1 cellular context compared by ENCODE assay signal in the genomic region with DNA sequence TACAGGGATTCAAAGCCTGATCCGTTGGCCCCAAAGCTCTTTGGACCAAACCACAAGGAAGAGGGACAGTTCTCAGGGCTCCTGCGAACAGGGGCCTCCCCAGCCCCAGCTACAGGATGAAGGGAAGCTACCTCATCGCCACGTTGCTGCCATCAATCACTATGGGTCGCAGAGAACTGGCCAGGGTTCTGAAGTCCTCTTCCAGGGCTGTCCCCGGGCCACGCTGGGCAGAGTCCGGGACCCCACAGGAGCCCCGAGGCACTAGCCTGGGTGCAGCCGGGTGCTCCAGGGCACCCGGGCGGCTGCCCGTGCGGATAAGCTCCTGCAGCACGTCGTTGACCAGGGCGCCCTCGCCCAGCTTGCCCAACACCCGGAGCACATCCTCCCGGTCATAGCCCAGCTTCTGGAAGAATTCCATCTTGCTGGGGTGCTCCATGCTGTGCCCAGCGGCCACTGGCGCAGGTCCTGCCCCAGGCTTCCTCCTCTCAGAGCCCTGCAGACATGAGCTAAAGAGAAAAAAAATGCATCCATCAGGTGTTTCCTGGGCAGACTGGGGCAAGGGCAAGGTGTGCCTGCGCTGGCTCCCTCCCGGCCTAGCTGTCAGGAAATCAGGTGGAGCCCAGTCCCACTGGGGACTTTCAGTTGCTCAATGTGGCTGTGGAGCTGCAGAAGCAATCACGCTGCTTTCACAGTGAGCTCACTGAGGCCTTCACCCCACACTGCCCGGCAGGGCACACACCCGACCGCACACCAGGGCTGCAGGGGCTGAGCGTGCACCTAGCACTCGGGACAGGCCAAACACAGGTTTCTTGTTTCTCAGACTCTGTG.
TF ChIP-seq lines count a peak whose summit lies in the region.

No MANE protein-coding gene starts in this region.

TF ChIP-seq in GM12878, 131 proteins besides CTCF, POLR2A, EP300 and RAD21 (continued from another document):
- TF ChIP-seq, protein P1, sequence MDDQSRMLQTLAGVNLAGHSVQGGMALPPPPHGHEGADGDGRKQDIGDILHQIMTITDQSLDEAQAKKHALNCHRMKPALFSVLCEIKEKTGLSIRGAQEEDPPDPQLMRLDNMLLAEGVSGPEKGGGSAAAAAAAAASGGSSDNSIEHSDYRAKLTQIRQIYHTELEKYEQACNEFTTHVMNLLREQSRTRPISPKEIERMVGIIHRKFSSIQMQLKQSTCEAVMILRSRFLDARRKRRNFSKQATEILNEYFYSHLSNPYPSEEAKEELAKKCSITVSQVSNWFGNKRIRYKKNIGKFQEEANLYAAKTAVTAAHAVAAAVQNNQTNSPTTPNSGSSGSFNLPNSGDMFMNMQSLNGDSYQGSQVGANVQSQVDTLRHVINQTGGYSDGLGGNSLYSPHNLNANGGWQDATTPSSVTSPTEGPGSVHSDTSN (IDR thresholded peaks at IDR 0.05; ENCODE audit: insufficient replicate concordance, low read depth, low read length) = peak; percentile 67
- peak; percentile 64 for TF ChIP-seq RUNX3 (IDR thresholded peaks at IDR 0.05; ENCODE audit: low read length)
- no peak for TF ChIP-seq SMAD5 (IDR thresholded peaks at IDR 0.05; ENCODE audit: low read depth)
- no peak for TF ChIP-seq HDGF (IDR thresholded peaks at IDR 0.05)
- TF ChIP-seq IRF4 (IDR thresholded peaks at IDR 0.05; ENCODE audit: low read depth, low read length) = no peak
- TF ChIP-seq MXI1 (IDR thresholded peaks at IDR 0.05; ENCODE audit: low read depth, low read length) = peak; percentile 86
- TF ChIP-seq POLR2AphosphoS5 (IDR thresholded peaks at IDR 0.05; ENCODE audit: low read length) = no peak; the same call in 1 of the 2 replicates
- TF ChIP-seq, protein P2, sequence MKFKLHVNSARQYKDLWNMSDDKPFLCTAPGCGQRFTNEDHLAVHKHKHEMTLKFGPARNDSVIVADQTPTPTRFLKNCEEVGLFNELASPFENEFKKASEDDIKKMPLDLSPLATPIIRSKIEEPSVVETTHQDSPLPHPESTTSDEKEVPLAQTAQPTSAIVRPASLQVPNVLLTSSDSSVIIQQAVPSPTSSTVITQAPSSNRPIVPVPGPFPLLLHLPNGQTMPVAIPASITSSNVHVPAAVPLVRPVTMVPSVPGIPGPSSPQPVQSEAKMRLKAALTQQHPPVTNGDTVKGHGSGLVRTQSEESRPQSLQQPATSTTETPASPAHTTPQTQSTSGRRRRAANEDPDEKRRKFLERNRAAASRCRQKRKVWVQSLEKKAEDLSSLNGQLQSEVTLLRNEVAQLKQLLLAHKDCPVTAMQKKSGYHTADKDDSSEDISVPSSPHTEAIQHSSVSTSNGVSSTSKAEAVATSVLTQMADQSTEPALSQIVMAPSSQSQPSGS (IDR thresholded peaks at IDR 0.05; ENCODE audit: low read length) = no peak
- no peak for TF ChIP-seq PML (IDR thresholded peaks at IDR 0.05; ENCODE audit: low read length)
- no peak for TF ChIP-seq SP1 (IDR thresholded peaks at IDR 0.05; ENCODE audit: low read depth, low read length)
- no peak for TF ChIP-seq ZNF384 (IDR thresholded peaks at IDR 0.05; ENCODE audit: borderline replicate concordance, low read depth, low read length)
- TF ChIP-seq RB1 (IDR thresholded peaks at IDR 0.05; ENCODE audit: borderline replicate concordance) = no peak
- 0 out of 2 replicates have a peak, but pooled peaks have one; percentile 0 for TF ChIP-seq SIN3A (IDR thresholded peaks at IDR 0.05; ENCODE audit: low read depth, low read length)
- peak; percentile 31; the same call in 1 of the 2 replicates for TF ChIP-seq EED (IDR thresholded peaks at IDR 0.05; ENCODE audit: low read depth)
- TF ChIP-seq TCF3 (IDR thresholded peaks at IDR 0.05; ENCODE audit: borderline replicate concordance, insufficient read depth, low read depth, low read length) = no peak
- no peak for TF ChIP-seq LARP7 (IDR thresholded peaks at IDR 0.05)
- TF ChIP-seq ETV6 (conservative IDR thresholded peaks at IDR 0.05 in 1 of 2, IDR thresholded peaks at IDR 0.05 in 1 of 2; ENCODE audit: borderline replicate concordance in 1 of 2, low read depth in 1 of 2) = no peak
- no peak for TF ChIP-seq SREBF1 (IDR thresholded peaks at IDR 0.05; ENCODE audit: low read length)
- TF ChIP-seq CEBPB (IDR thresholded peaks at IDR 0.05; ENCODE audit: borderline replicate concordance in 1 of 2, low read depth in 2 of 2, low read length in 2 of 2) = no peak
- TF ChIP-seq, protein P3, sequence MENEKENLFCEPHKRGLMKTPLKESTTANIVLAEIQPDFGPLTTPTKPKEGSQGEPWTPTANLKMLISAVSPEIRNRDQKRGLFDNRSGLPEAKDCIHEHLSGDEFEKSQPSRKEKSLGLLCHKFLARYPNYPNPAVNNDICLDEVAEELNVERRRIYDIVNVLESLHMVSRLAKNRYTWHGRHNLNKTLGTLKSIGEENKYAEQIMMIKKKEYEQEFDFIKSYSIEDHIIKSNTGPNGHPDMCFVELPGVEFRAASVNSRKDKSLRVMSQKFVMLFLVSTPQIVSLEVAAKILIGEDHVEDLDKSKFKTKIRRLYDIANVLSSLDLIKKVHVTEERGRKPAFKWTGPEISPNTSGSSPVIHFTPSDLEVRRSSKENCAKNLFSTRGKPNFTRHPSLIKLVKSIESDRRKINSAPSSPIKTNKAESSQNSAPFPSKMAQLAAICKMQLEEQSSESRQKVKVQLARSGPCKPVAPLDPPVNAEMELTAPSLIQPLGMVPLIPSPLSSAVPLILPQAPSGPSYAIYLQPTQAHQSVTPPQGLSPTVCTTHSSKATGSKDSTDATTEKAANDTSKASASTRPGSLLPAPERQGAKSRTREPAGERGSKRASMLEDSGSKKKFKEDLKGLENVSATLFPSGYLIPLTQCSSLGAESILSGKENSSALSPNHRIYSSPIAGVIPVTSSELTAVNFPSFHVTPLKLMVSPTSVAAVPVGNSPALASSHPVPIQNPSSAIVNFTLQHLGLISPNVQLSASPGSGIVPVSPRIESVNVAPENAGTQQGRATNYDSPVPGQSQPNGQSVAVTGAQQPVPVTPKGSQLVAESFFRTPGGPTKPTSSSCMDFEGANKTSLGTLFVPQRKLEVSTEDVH (IDR thresholded peaks at IDR 0.05; ENCODE audit: low read depth, partially characterized antibody) = no peak
